22 cellular contexts compared by ENCODE assay signal in genomic region chr4:143721317-143721716, GRCh38. TPM values are rescaled to one million over a fixed set of nuclear protein-coding genes. Genes with fewer than 3 reads are reported as not detected.
"Had no signal": no experiment of that assay in that cellular context is flagged by ENCODE, and none has a peak within 500 bp of the region (broad histone marks: within the 10 kb centered on the region; RNA-seq: fewer than 3 reads in every experiment).

No MANE protein-coding gene starts in this region.

- DNase-seq: activated CD4-positive, alpha-beta memory T cell treated with anti-CD3 and anti-CD28 coated beads for 36 hours; activated CD4-positive, alpha-beta T cell treated with anti-CD3 and anti-CD28 coated beads for 36 hours; activated CD8-positive, alpha-beta memory T cell treated with anti-CD3 and anti-CD28 coated beads, Interleukin-2, amount 10 ng/mL, durations not matched to agents 7 days and 5 days; amniotic stem cell; effector memory CD8-positive, alpha-beta T cell; foreskin melanocyte; hypothalamus; islet precursor cell; lower lobe of right lung; pancreas; sigmoid colon; spleen; stimulated activated CD8-positive, alpha-beta memory T cell treated with anti-CD3 and anti-CD28 coated beads, Interleukin-4, amount 100 ng/mL, for 48 hours; stimulated activated naive CD4-positive, alpha-beta T cell; thyroid gland had no signal

- H3K4me1 ChIP-seq: lower lobe of right lung, pancreas, sigmoid colon, spleen, thyroid gland had no signal

- ATAC-seq: activated CD4-positive, alpha-beta T cell treated with anti-CD3 and anti-CD28 coated beads for 36 hours; activated CD8-positive, alpha-beta memory T cell treated with anti-CD3 and anti-CD28 coated beads, Interleukin-2, amount 10 ng/mL, durations not matched to agents 7 days and 5 days; effector memory CD8-positive, alpha-beta T cell; lower lobe of right lung; natural killer cell treated with Interleukin-12 subunit alpha and Interleukin-12 subunit beta and Interleukin-15 and Interleukin-18, amount 100 ng/mL, for 72 hours; pancreas; WTC11 had no signal

- H3K9me3 ChIP-seq: lower lobe of right lung, neutrophil, pancreas, sigmoid colon, spleen, thyroid gland had no signal

- H3K27ac ChIP-seq: cardiac muscle cell, lower lobe of right lung, neutrophil, pancreas, sigmoid colon, spleen, thyroid gland had no signal

- H3K27me3 ChIP-seq: cardiac muscle cell, neutrophil, pancreas, sigmoid colon, spleen, thyroid gland had no signal

- H3K4me3 ChIP-seq: cardiac muscle cell, lower lobe of right lung, pancreas, sigmoid colon, spleen, thyroid gland had no signal

- H3K36me3 ChIP-seq: cardiac muscle cell, lower lobe of right lung, neutrophil, pancreas, sigmoid colon, spleen, thyroid gland had no signal

RNA-seq across cellular contexts. Expression of gene FREM3, which starts 20.8 kb away (rescaled TPM):
- total RNA-seq: activated CD4-positive, alpha-beta memory T cell treated with anti-CD3 and anti-CD28 coated beads for 36 hours; activated CD4-positive, alpha-beta T cell treated with anti-CD3 and anti-CD28 coated beads for 36 hours; activated CD8-positive, alpha-beta memory T cell treated with anti-CD3 and anti-CD28 coated beads, Interleukin-2, amount 10 ng/mL, durations not matched to agents 7 days and 5 days; cardiac muscle cell; chondrocyte; mesothelial cell of epicardium; natural killer cell treated with Interleukin-12 subunit alpha and Interleukin-12 subunit beta and Interleukin-15 and Interleukin-18, amount 100 ng/mL, for 72 hours; pancreas; spleen; subcutaneous adipose tissue; thyroid gland had no signal
- polyA plus RNA-seq: cardiac muscle cell, pancreas, sigmoid colon, spleen had no signal
